ENCODE assay signal across 17 cellular contexts in genomic region chr2:211281430-211282073, GRCh38.
"Had no signal": no experiment of that assay in that cellular context is flagged by ENCODE, and none has a peak within 500 bp of the region (broad histone marks: within the 10 kb centered on the region; RNA-seq: fewer than 3 reads in every experiment).

No MANE protein-coding gene starts in this region.

- H3K9me3 ChIP-seq: mucosa of descending colon, thoracic aorta had no signal

- H3K4me3 ChIP-seq: mucosa of descending colon, thoracic aorta had no signal

- H3K9me3 Mint-ChIP-seq: activated T-cell treated with anti-CD3 and anti-CD28 coated beads, Interleukin-2, amount 50 U/mL, for 4 hours had no signal

- DNase-seq: activated CD4-positive, alpha-beta memory T cell treated with anti-CD3 and anti-CD28 coated beads, Interleukin-2, amount 10 ng/mL, durations not matched to agents 7 days and 5 days; activated CD4-positive, alpha-beta T cell treated with anti-CD3 and anti-CD28 coated beads for 4 hours; activated effector memory CD4-positive, alpha-beta T cell treated with Interleukin-2 at 50 U/mL for 16 hours; activated naive CD4-positive, alpha-beta T cell treated with anti-CD3 and anti-CD28 coated beads, Interleukin-2, amount 50 U/mL, for 16 hours; activated T-cell treated with anti-CD3 and anti-CD28 coated beads, Interleukin-2, amount 50 U/mL, for 4 hours; effector CD8-positive, alpha-beta T cell; foreskin keratinocyte; left colon; mammary epithelial cell; mucosa of descending colon; naive thymus-derived CD4-positive, alpha-beta T cell; posterior cingulate gyrus; retina; stimulated activated CD4-positive, alpha-beta T cell treated with anti-CD3 and anti-CD28 coated beads, Interleukin-12 subunit alpha, Interleukin-12 subunit beta, amount 100 ng/mL, for 4 hours; stimulated activated CD4-positive, alpha-beta T cell treated with anti-CD3 and anti-CD28 coated beads, Interleukin-2, amount 100 ng/mL, for 24 hours; WERI-Rb-1 had no signal

- H3K36me3 ChIP-seq: thoracic aorta, WERI-Rb-1 had no signal

- H3K27me3 ChIP-seq: foreskin keratinocyte had no signal

- H3K27ac ChIP-seq: foreskin keratinocyte, thoracic aorta, WERI-Rb-1 had no signal

- H3K36me3 Mint-ChIP-seq: naive thymus-derived CD4-positive, alpha-beta T cell had no signal

- ATAC-seq: activated T-cell treated with anti-CD3 and anti-CD28 coated beads, Interleukin-2, amount 50 U/mL, for 4 hours; foreskin keratinocyte; left colon; mucosa of descending colon; naive thymus-derived CD4-positive, alpha-beta T cell had no signal

- H3K4me1 Mint-ChIP-seq: activated CD4-positive, alpha-beta memory T cell treated with anti-CD3 and anti-CD28 coated beads, Interleukin-2, amount 10 ng/mL, durations not matched to agents 7 days and 5 days; naive thymus-derived CD4-positive, alpha-beta T cell had no signal

- H3K27me3 Mint-ChIP-seq: activated CD4-positive, alpha-beta memory T cell treated with anti-CD3 and anti-CD28 coated beads, Interleukin-2, amount 10 ng/mL, durations not matched to agents 7 days and 5 days; naive thymus-derived CD4-positive, alpha-beta T cell had no signal

- H3K4me1 ChIP-seq: foreskin keratinocyte had no signal

- H3K4me3 Mint-ChIP-seq: activated CD4-positive, alpha-beta memory T cell treated with anti-CD3 and anti-CD28 coated beads, Interleukin-2, amount 10 ng/mL, durations not matched to agents 7 days and 5 days; activated T-cell treated with anti-CD3 and anti-CD28 coated beads, Interleukin-2, amount 50 U/mL, for 4 hours; naive thymus-derived CD4-positive, alpha-beta T cell had no signal

- H3K27ac Mint-ChIP-seq: activated CD4-positive, alpha-beta memory T cell treated with anti-CD3 and anti-CD28 coated beads, Interleukin-2, amount 10 ng/mL, durations not matched to agents 7 days and 5 days; naive thymus-derived CD4-positive, alpha-beta T cell had no signal
